Comparison of ENCODE assay signal across 9 cellular contexts in the genomic region with DNA sequence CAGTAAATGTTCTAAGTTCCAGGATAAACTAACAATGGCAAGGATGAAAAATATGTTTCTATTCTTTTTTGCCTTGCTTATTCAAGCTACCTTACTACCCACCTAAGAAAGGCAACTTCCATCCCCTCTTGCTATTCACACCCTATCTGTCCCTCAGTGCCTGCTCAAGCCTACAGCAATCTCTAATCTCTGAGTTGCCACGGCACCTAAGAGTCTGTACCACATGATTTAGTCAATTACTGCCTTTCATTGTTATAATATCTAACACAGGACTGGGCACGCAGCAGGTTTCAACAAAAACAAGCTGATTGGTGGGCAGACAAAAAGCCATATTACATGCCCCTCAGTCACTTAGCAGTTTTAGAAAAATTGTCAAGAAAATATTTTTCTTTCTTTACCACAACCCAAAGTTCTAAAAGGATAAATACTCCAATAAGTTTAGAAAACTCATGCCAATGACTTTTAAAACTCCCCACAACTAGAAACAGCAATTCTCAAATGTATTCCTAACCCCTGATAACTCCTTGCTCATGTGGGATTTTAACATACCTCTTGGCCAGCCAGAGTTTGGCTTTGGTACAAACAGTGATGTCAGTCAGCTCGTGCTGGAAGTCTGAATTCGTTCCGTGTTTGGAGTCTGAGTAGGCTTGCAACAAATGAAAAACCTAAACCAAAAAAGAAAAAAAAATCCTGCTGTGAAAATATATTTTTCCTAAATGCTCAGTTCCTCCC.
DNase-seq lines count a peak whose midpoint lies in the region; ATAC-seq and TF ChIP-seq lines count a peak whose summit lies in the region.
"Had no signal": no experiment of that assay in that cellular context is flagged by ENCODE, and none has a peak within 500 bp of the region (broad histone marks: within the 10 kb centered on the region; RNA-seq: fewer than 3 reads in every experiment).

No MANE protein-coding gene starts in this region.

- H3K27ac Mint-ChIP-seq in progenitor cell of endocrine pancreas: peak overlapping the region; percentile 63

- no peaks in the 10 kb centered on the region for H3K9me3 Mint-ChIP-seq in progenitor cell of endocrine pancreas (ENCODE audit: low read depth)

- H3K4me3 Mint-ChIP-seq in progenitor cell of endocrine pancreas (ENCODE audit: low read depth): no peak overlapping the region

- peak overlapping the region; percentile 83 for H3K9ac ChIP-seq in adipocyte (ENCODE audit: low read length)

- H3K27me3 Mint-ChIP-seq in progenitor cell of endocrine pancreas: peaks cover 6% of the 10 kb centered on the region

- ATAC-seq in Right ventricle myocardium superior (ENCODE audit: poor library complexity) (peak; percentile 78), GM21447 (IDR thresholded peaks at IDR 0.05; ENCODE audit: unreplicated experiment) (no peak), HG03469 (IDR thresholded peaks at IDR 0.05; ENCODE audit: unreplicated experiment) (no peak)

- H3K4me1 Mint-ChIP-seq in progenitor cell of endocrine pancreas (ENCODE audit: low read depth): peaks cover 50% of the 10 kb centered on the region

- TF ChIP-seq CTCF in progenitor cell of endocrine pancreas (IDR thresholded peaks at IDR 0.05; ENCODE audit: unreplicated experiment): no peak

- peak overlapping the region; percentile 59 for H3K4me3 ChIP-seq in adipocyte (ENCODE audit: low read length)

- intact Hi-C loops in Right ventricle myocardium superior (cut with DNase I): no loop called here

- no peaks in the 10 kb centered on the region for H3K27me3 ChIP-seq in adipocyte (replicated peaks; ENCODE audit: control insufficient read depth, insufficient read depth, low read length)

- peaks cover 77% of the 10 kb centered on the region for H3K4me1 ChIP-seq in adipocyte (ENCODE audit: control insufficient read depth, insufficient read depth, low read length)

- DNase-seq in AG20443 (ENCODE audit: low spot score) (peak; percentile 84), adipocyte (ENCODE audit: low read depth) (peak; percentile 90), Right ventricle myocardium superior (peak; percentile 76), progenitor cell of endocrine pancreas (ENCODE audit: low spot score, unreplicated experiment) (no peak), SW480 (ENCODE audit: low spot score) (no peak), COLO829 (ENCODE audit: low spot score) (no peak)
- DNase-seq: DMS79 treated with DMSO at 0.1 percent for 48 hours had no signal

- no peaks in the 10 kb centered on the region for H3K36me3 ChIP-seq in adipocyte (ENCODE audit: control insufficient read depth, insufficient read depth, low read length, severe bottlenecking)

- no peaks in the 10 kb centered on the region for H3K9me3 ChIP-seq in adipocyte (ENCODE audit: control insufficient read depth, low read length)

- peaks cover 4% of the 10 kb centered on the region for H3K36me3 Mint-ChIP-seq in progenitor cell of endocrine pancreas (ENCODE audit: insufficient read depth)

Comparison
In these comparisons a context has a peak if more than half of its experiments do, and no peak if none do; other contexts are left out.
1. DNase-seq: peak in AG20443 (single experiment), adipocyte (single experiment) and Right ventricle myocardium superior (single experiment); none in progenitor cell of endocrine pancreas (single experiment), SW480 (single experiment) and COLO829 (single experiment).